ENCODE assay signal across 24 cellular contexts in genomic region chr5:36206913-36207312, GRCh38.
"Had no signal": no experiment of that assay in that cellular context is flagged by ENCODE, and none has a peak within 500 bp of the region (broad histone marks: within the 10 kb centered on the region; RNA-seq: fewer than 3 reads in every experiment).

No MANE protein-coding gene starts in this region.

- H3K4me3 Mint-ChIP-seq: natural killer cell treated with Interleukin-12 subunit alpha and Interleukin-12 subunit beta and Interleukin-15 and Interleukin-18, amount 100 ng/mL, for 72 hours; neural crest cell; stimulated activated naive CD8-positive, alpha-beta T cell treated with anti-CD3 and anti-CD28 coated beads, Interleukin-15, amount 100 ng/mL, for 72 hours; type B pancreatic cell had no signal

- H3K27ac Mint-ChIP-seq: natural killer cell treated with Interleukin-12 subunit alpha and Interleukin-12 subunit beta and Interleukin-15 and Interleukin-18, amount 100 ng/mL, for 72 hours; progenitor cell of endocrine pancreas; stimulated activated naive CD8-positive, alpha-beta T cell treated with anti-CD3 and anti-CD28 coated beads, Interleukin-15, amount 100 ng/mL, for 72 hours; type B pancreatic cell had no signal

- DNase-seq: cerebellar nuclear complex; dorsolateral prefrontal cortex; effector CD4-positive, alpha-beta T cell; foreskin fibroblast; gastrocnemius medialis; head of caudate nucleus; kidney glomerular epithelial cell; left colon; left ventricle myocardium superior; lower lobe of right lung; stimulated activated CD4-positive, alpha-beta T cell treated with anti-CD3 and anti-CD28 coated beads, Interleukin-12 subunit alpha, Interleukin-12 subunit beta, amount 100 ng/mL, for 4 hours; stimulated activated CD4-positive, alpha-beta T cell treated with anti-CD3 and anti-CD28 coated beads, Interleukin-1b, Interleukin-23, amount 100 ng/mL, for 48 hours; stimulated activated CD4-positive, alpha-beta T cell treated with anti-CD3 and anti-CD28 coated beads, Interleukin-4, amount 100 ng/mL, for 1 hour; stimulated activated CD8-positive, alpha-beta memory T cell treated with anti-CD3 and anti-CD28 coated beads, Interleukin-4, amount 100 ng/mL, for 48 hours; stimulated activated naive CD4-positive, alpha-beta T cell; stimulated activated naive CD8-positive, alpha-beta T cell treated with anti-CD3 and anti-CD28 coated beads, Interleukin-15, amount 100 ng/mL, for 72 hours had no signal

- H3K9me3 Mint-ChIP-seq: natural killer cell treated with Interleukin-12 subunit alpha and Interleukin-12 subunit beta and Interleukin-15 and Interleukin-18, amount 100 ng/mL, for 72 hours; neural crest cell; stimulated activated naive CD8-positive, alpha-beta T cell treated with anti-CD3 and anti-CD28 coated beads, Interleukin-15, amount 100 ng/mL, for 72 hours; type B pancreatic cell had no signal

- H3K4me3 ChIP-seq: dorsolateral prefrontal cortex, gastrocnemius medialis, lower lobe of right lung, smooth muscle cell, suprapubic skin had no signal

- ATAC-seq: esophagus mucosa; gastrocnemius medialis; left colon; left ventricle myocardium superior; lower lobe of right lung; natural killer cell treated with Interleukin-12 subunit alpha and Interleukin-12 subunit beta and Interleukin-15 and Interleukin-18, amount 100 ng/mL, for 72 hours; sciatic nerve; stimulated activated naive CD8-positive, alpha-beta T cell treated with anti-CD3 and anti-CD28 coated beads, Interleukin-15, amount 100 ng/mL, for 72 hours had no signal

- H3K4me1 Mint-ChIP-seq: neural crest cell; stimulated activated naive CD8-positive, alpha-beta T cell treated with anti-CD3 and anti-CD28 coated beads, Interleukin-15, amount 100 ng/mL, for 72 hours had no signal

- H3K27me3 Mint-ChIP-seq: natural killer cell treated with Interleukin-12 subunit alpha and Interleukin-12 subunit beta and Interleukin-15 and Interleukin-18, amount 100 ng/mL, for 72 hours; progenitor cell of endocrine pancreas; stimulated activated naive CD8-positive, alpha-beta T cell treated with anti-CD3 and anti-CD28 coated beads, Interleukin-15, amount 100 ng/mL, for 72 hours; type B pancreatic cell had no signal
